ENCODE assay signal across 8 cellular contexts in the genomic region with DNA sequence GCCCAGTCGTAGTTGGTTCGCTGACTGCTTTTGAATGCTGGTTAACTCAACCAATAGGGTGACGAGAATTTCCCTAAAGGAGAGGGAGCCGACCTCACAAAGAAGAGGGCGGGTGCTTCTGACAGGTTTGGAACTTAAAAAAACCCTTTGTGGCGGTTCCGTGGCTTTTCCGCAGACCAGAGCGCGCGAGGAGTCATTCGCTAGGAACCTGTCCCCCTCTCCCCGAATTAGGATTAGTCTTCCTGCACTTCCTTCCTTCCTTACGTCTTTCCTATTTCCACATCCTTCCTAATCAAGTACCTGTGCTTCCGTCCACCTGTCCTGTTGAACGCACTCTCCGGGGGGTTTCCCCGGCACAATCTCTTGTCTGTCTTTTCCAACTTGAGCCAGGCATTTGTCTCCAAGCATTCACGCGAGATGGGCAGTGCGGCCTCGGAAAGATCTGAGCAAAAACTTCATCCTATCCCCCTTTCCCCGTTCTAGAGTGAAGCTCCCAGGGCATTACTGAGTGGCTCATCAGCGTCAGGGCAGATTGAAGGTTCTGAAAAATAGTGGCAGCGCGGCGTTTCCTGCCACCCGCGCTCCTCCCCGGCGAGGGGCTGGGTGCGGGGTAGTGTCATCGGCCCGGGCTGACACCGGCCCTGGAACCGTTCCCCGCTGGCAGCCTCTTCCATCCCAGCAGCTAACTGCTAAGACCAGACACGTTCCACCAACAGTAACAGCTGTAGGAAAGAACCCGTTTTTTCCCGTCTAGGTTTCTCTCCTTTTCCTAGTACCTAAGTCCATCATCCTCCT. TPM values are rescaled to one million over a fixed set of nuclear protein-coding genes. Genes with fewer than 3 reads are reported as not detected.
DNase-seq lines count a peak whose midpoint lies in the region; TF ChIP-seq lines count a peak whose summit lies in the region.

No MANE protein-coding gene starts in this region.

- under 1% methylated on average over 40 of the region's 40 CpGs for WGBS in suprapubic skin

- no peaks in the 10 kb centered on the region for H3K36me3 ChIP-seq in suprapubic skin

- TF ChIP-seq EP300 in suprapubic skin (IDR thresholded peaks at IDR 0.05): no peak

- no peaks in the 10 kb centered on the region for H3K27me3 ChIP-seq in suprapubic skin

- no peaks in the 10 kb centered on the region for H3K9me3 ChIP-seq in suprapubic skin

- peak in 1 of 2 donors; percentile 71 for TF ChIP-seq POLR2A in suprapubic skin (IDR thresholded peaks at IDR 0.05)

- H3K4me1 ChIP-seq in suprapubic skin: peaks cover 26% of the 10 kb centered on the region

- H3K27ac ChIP-seq in suprapubic skin: peak overlapping the region; percentile 98

- H3K4me3 ChIP-seq in HFF-Myc (replicated peaks; ENCODE audit: low read depth, low read length) (peak overlapping the region; percentile 61), suprapubic skin (peak overlapping the region; percentile 92)

- no peak for TF ChIP-seq CTCF in HFF-Myc (IDR thresholded peaks at IDR 0.05; ENCODE audit: low read depth, low read length, missing control alignments)
- TF ChIP-seq CTCF in suprapubic skin (IDR thresholded peaks at IDR 0.05): no peak

- DNase-seq in GM04503 (ENCODE audit: low read depth): peak; percentile 94
- DNase-seq in HFF-Myc (ENCODE audit: extremely low read depth, low read depth): peak; percentile 95
- peak; percentile 95 for DNase-seq in MV-4-11 (lab: John Stamatoyannopoulos, UW)
- DNase-seq in SK-N-DZ (ENCODE audit: low spot score): peak; percentile 96
- DNase-seq in activated naive CD4-positive, alpha-beta T cell treated with anti-CD3 and anti-CD28 coated beads, Interleukin-2, amount 50 U/mL, for 16 hours: peak; percentile 75
- peak; percentile 99 for DNase-seq in globus pallidus (ENCODE audit: low spot score)
- DNase-seq in nucleus accumbens (lab: John Stamatoyannopoulos, UW): peak; percentile 57 to 97 (median 84)
- peak; percentile 90 to 91 for DNase-seq in suprapubic skin (ENCODE audit: low spot score in 2 of 2)

RNA-seq across cellular contexts. Expression of gene STXBP5, which starts 1.5 kb away (rescaled TPM):
- 6.5 and 9.2 TPM in 2 replicates for polyA plus RNA-seq in SK-N-DZ (2014; cell fraction: cytosol; rRNA removed)
- polyA plus RNA-seq in SK-N-DZ (2014; cell fraction: nucleus; rRNA removed): 21.8 and 23.8 TPM in 2 replicates
- total RNA-seq in suprapubic skin: 10 to 100 TPM; 55.0 to 65.5 (median 60.3) TPM

Comparison
In these comparisons a context has a peak if more than half of its experiments do, and no peak if none do; other contexts are left out.
1. Peak in every context shown above with its lines: DNase-seq, H3K4me3 ChIP-seq and H3K27ac ChIP-seq.